ENCODE assay signal across 35 cellular contexts in the genomic region with DNA sequence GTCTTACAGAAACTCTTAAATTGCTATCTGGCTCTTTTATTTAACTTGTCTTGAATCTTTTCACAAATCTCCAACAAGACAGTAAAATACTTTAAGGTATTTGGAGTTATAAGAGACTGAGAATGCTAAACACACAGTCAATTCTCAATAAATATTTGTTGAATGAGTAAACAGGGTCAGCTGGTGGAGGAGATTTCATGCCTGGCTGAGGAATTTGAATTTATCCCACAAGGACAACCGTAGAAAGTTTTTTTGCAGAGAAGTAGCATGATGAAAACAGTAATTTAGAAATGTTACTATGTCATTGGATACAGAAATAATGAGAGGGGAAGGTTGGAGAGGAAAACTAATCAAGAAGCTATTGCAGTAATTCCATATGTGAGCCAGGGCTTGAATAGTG.
DNase-seq lines count a peak whose midpoint lies in the region; ATAC-seq, FAIRE-seq and TF ChIP-seq lines count a peak whose summit lies in the region.
"Had no signal": no experiment of that assay in that cellular context is flagged by ENCODE, and none has a peak within 500 bp of the region (broad histone marks: within the 10 kb centered on the region; RNA-seq: fewer than 3 reads in every experiment).

No MANE protein-coding gene starts in this region.

- H3K36me3 Mint-ChIP-seq in Caco-2 (ENCODE audit: insufficient read depth, unreplicated experiment) = no peaks in the 10 kb centered on the region
- H3K36me3 Mint-ChIP-seq in naive thymus-derived CD8-positive, alpha-beta T cell = no peaks in the 10 kb centered on the region
- H3K36me3 Mint-ChIP-seq: activated naive CD4-positive, alpha-beta T cell treated with anti-CD3 and anti-CD28 coated beads, Interleukin-2, amount 10 ng/mL, durations not matched to agents 7 days and 5 days; CD4-positive, alpha-beta memory T cell; mesothelial cell of epicardium; naive B cell; stimulated activated effector memory CD8-positive, alpha-beta T cell treated with anti-CD3 and anti-CD28 coated beads, Interleukin-12 subunit alpha, Interleukin-12 subunit beta, amount 100 ng/mL, for 72 hours had no signal

- H3K27me3 ChIP-seq in pancreas (no peaks in the 10 kb centered on the region), Caco-2 (replicated peaks; ENCODE audit: control insufficient read depth, insufficient read depth, low read length) (no peaks in the 10 kb centered on the region)
- H3K27me3 ChIP-seq: colonic mucosa, neutrophil, upper lobe of right lung had no signal

- H3K27ac Mint-ChIP-seq in Caco-2 (ENCODE audit: unreplicated experiment) = no peak overlapping the region
- no peak overlapping the region for H3K27ac Mint-ChIP-seq in naive thymus-derived CD8-positive, alpha-beta T cell
- H3K27ac Mint-ChIP-seq: activated CD8-positive, alpha-beta T cell treated with anti-CD3 and anti-CD28 coated beads, Interleukin-2, amount 10 ng/mL, durations not matched to agents 7 days and 5 days; activated naive CD4-positive, alpha-beta T cell treated with anti-CD3 and anti-CD28 coated beads, Interleukin-2, amount 10 ng/mL, durations not matched to agents 7 days and 5 days; activated T-helper 17 cell treated with anti-CD3 and anti-CD28 coated beads, Interleukin-2, amount 50 U/mL, for 72 hours; CD4-positive, alpha-beta memory T cell; mesothelial cell of epicardium; naive B cell; stimulated activated effector memory CD8-positive, alpha-beta T cell treated with anti-CD3 and anti-CD28 coated beads, Interleukin-12 subunit alpha, Interleukin-12 subunit beta, amount 100 ng/mL, for 72 hours; T-helper 2 cell treated with Interferon-gamma antibody and Interleukin-4, amounts not matched to agents 5 μg/mL and 100 μg/mL, for 36 hours had no signal

- FAIRE-seq in pancreas (lab: Jason Lieb, UNC) = no peak
- FAIRE-seq: GM12878 had no signal

- peak; percentile 12 for DNase-seq in DMS53 (lab: John Stamatoyannopoulos, UW)
- DNase-seq in DMS53 treated with DMSO at 0.1 percent for 48 hours (lab: John Stamatoyannopoulos, UW; ENCODE audit: unreplicated experiment) = no peak
- DNase-seq in astrocyte of the hippocampus (ENCODE audit: low read depth, low spot score) = peak; percentile 80
- peak; percentile 47 for DNase-seq in kidney glomerular epithelial cell (lab: John Stamatoyannopoulos, UW)
- DNase-seq in pancreas = no peak
- no peak for DNase-seq in Caco-2
- DNase-seq in naive thymus-derived CD8-positive, alpha-beta T cell = no peak
- DNase-seq in HuH-7 (ENCODE audit: low spot score) = no peak
- DNase-seq: activated CD8-positive, alpha-beta T cell treated with anti-CD3 and anti-CD28 coated beads, Interleukin-2, amount 10 ng/mL, durations not matched to agents 7 days and 5 days; activated naive CD4-positive, alpha-beta T cell treated with anti-CD3 and anti-CD28 coated beads, Interleukin-2, amount 10 ng/mL, durations not matched to agents 7 days and 5 days; amniotic stem cell; CD4-positive, alpha-beta memory T cell; colonic mucosa; DMS 273 treated with DMSO at 0.1 percent for 48 hours; effector CD4-positive, alpha-beta T cell; glutamatergic neuron; H7; islet precursor cell; naive B cell; NCI-H1436; NCI-H2081; NCI-H2227 treated with DMSO at 0.1 percent for 48 hours; NCI-H526 treated with DMSO at 0.1 percent for 48 hours; PC-9; psoas muscle; Right ventricle myocardium superior; substantia nigra; upper lobe of right lung had no signal

- POLR2A ChIA-PET in Caco-2 (lab: Charles Lee) = no interaction called here
- POLR2A ChIA-PET in naive thymus-derived CD8-positive, alpha-beta T cell (lab: Charles Lee) = no interaction called here

- no peaks in the 10 kb centered on the region for H3K4me1 ChIP-seq in pancreas
- H3K4me1 ChIP-seq in Caco-2 = no peaks in the 10 kb centered on the region
- H3K4me1 ChIP-seq: colonic mucosa, psoas muscle, upper lobe of right lung had no signal

- BruUV-seq in Caco-2 (replicated peaks; lab: Mats Ljungman, UMichigan) = no TSS peak

- H3K27ac ChIP-seq in pancreas = no peak overlapping the region
- H3K27ac ChIP-seq: 22Rv1, colonic mucosa, neutrophil, PC-9, psoas muscle, upper lobe of right lung had no signal

- H3K9me3 ChIP-seq in pancreas = no peaks in the 10 kb centered on the region
- no peaks in the 10 kb centered on the region for H3K9me3 ChIP-seq in Caco-2
- H3K9me3 ChIP-seq: colonic mucosa, neutrophil, psoas muscle, upper lobe of right lung had no signal

- H3K4me1 Mint-ChIP-seq in Caco-2 (ENCODE audit: low read depth, unreplicated experiment) = peaks cover 14% of the 10 kb centered on the region
- no peaks in the 10 kb centered on the region for H3K4me1 Mint-ChIP-seq in naive thymus-derived CD8-positive, alpha-beta T cell
- H3K4me1 Mint-ChIP-seq: activated naive CD4-positive, alpha-beta T cell treated with anti-CD3 and anti-CD28 coated beads, Interleukin-2, amount 10 ng/mL, durations not matched to agents 7 days and 5 days; activated T-helper 17 cell treated with anti-CD3 and anti-CD28 coated beads, Interleukin-2, amount 50 U/mL, for 72 hours; CD4-positive, alpha-beta memory T cell; naive B cell; stimulated activated effector memory CD8-positive, alpha-beta T cell treated with anti-CD3 and anti-CD28 coated beads, Interleukin-12 subunit alpha, Interleukin-12 subunit beta, amount 100 ng/mL, for 72 hours had no signal

- H3K4me3 ChIP-seq in pancreas = no peak overlapping the region
- H3K4me3 ChIP-seq in Caco-2 (ENCODE audit: low read depth, low read length) = no peak overlapping the region
- H3K4me3 ChIP-seq: colonic mucosa, GM12878, PC-9, psoas muscle, upper lobe of right lung had no signal

- CTCF ChIA-PET in Caco-2 (lab: Charles Lee) = no interaction called here

- intact Hi-C loops in pancreas (cut with DNase I) = no loop called here
- intact Hi-C loops in Caco-2 (cut with micrococcal nuclease; ENCODE audit: unreplicated experiment) = no loop called here

- no peak for TF ChIP-seq CTCF in pancreas (IDR thresholded peaks at IDR 0.05)
- no peak for TF ChIP-seq CTCF in Caco-2 (IDR thresholded peaks at IDR 0.05; ENCODE audit: insufficient read depth in 1 of 2, low read depth in 1 of 2, low read length in 1 of 2, severe bottlenecking in 1 of 2, unreplicated experiment in 1 of 2)

- ATAC-seq in pancreas = no peak
- ATAC-seq in naive thymus-derived CD8-positive, alpha-beta T cell = no peak
- ATAC-seq: activated CD8-positive, alpha-beta T cell treated with anti-CD3 and anti-CD28 coated beads, Interleukin-2, amount 10 ng/mL, durations not matched to agents 7 days and 5 days; activated T-helper 17 cell treated with anti-CD3 and anti-CD28 coated beads, Interleukin-2, amount 50 U/mL, for 72 hours; GM12878; psoas muscle; stimulated activated effector memory CD8-positive, alpha-beta T cell treated with anti-CD3 and anti-CD28 coated beads, Interleukin-12 subunit alpha, Interleukin-12 subunit beta, amount 100 ng/mL, for 72 hours; upper lobe of right lung had no signal

- WGBS in pancreas, 2 donors = 10 to 17% methylated on average over 1 of the region's 1 CpG

- H3K9me3 Mint-ChIP-seq in Caco-2 (ENCODE audit: unreplicated experiment) = no peaks in the 10 kb centered on the region
- H3K9me3 Mint-ChIP-seq in naive thymus-derived CD8-positive, alpha-beta T cell = peaks cover 0 to 9% (median 3%) of the 10 kb centered on the region in 9 donors

- H3K36me3 ChIP-seq in pancreas (no peaks in the 10 kb centered on the region), Caco-2 (ENCODE audit: control insufficient read depth, insufficient read depth, low read length) (no peaks in the 10 kb centered on the region)
- H3K36me3 ChIP-seq: colonic mucosa, neutrophil, upper lobe of right lung had no signal

- no peaks in the 10 kb centered on the region for H3K27me3 Mint-ChIP-seq in Caco-2 (ENCODE audit: insufficient read depth, unreplicated experiment)
- peaks cover 0 to 7% (median 0%) of the 10 kb centered on the region in 5 donors for H3K27me3 Mint-ChIP-seq in naive thymus-derived CD8-positive, alpha-beta T cell
- H3K27me3 Mint-ChIP-seq: activated naive CD4-positive, alpha-beta T cell treated with anti-CD3 and anti-CD28 coated beads, Interleukin-2, amount 10 ng/mL, durations not matched to agents 7 days and 5 days; activated T-helper 17 cell treated with anti-CD3 and anti-CD28 coated beads, Interleukin-2, amount 50 U/mL, for 72 hours; CD4-positive, alpha-beta memory T cell; naive B cell had no signal

- no peak overlapping the region for H3K4me3 Mint-ChIP-seq in Caco-2 (ENCODE audit: unreplicated experiment)
- H3K4me3 Mint-ChIP-seq in naive thymus-derived CD8-positive, alpha-beta T cell = no peak overlapping the region
- H3K4me3 Mint-ChIP-seq: activated CD8-positive, alpha-beta T cell treated with anti-CD3 and anti-CD28 coated beads, Interleukin-2, amount 10 ng/mL, durations not matched to agents 7 days and 5 days; activated naive CD4-positive, alpha-beta T cell treated with anti-CD3 and anti-CD28 coated beads, Interleukin-2, amount 10 ng/mL, durations not matched to agents 7 days and 5 days; activated T-helper 17 cell treated with anti-CD3 and anti-CD28 coated beads, Interleukin-2, amount 50 U/mL, for 72 hours; CD4-positive, alpha-beta memory T cell; mesothelial cell of epicardium; naive B cell; stimulated activated effector memory CD8-positive, alpha-beta T cell treated with anti-CD3 and anti-CD28 coated beads, Interleukin-12 subunit alpha, Interleukin-12 subunit beta, amount 100 ng/mL, for 72 hours; T-helper 2 cell treated with Interferon-gamma antibody and Interleukin-4, amounts not matched to agents 5 μg/mL and 100 μg/mL, for 36 hours had no signal

Comparison
In these comparisons a context has a peak if more than half of its experiments do, and no peak if none do; other contexts are left out.
1. DNase-seq: peak in DMS53 (single experiment), astrocyte of the hippocampus (single experiment) and kidney glomerular epithelial cell (single experiment); none in DMS53 treated with DMSO at 0.1 percent for 48 hours (single experiment), pancreas (0 of 6), Caco-2 (0 of 2), naive thymus-derived CD8-positive, alpha-beta T cell (0 of 10) and HuH-7 (single experiment).